ENCODE assay signal across 27 cellular contexts in genomic region chr6:169495601-169496000, GRCh38.
DNase-seq lines count a peak whose midpoint lies in the region; ATAC-seq and TF ChIP-seq lines count a peak whose summit lies in the region.
"Had no signal": no experiment of that assay in that cellular context is flagged by ENCODE, and none has a peak within 500 bp of the region (broad histone marks: within the 10 kb centered on the region; RNA-seq: fewer than 3 reads in every experiment).

No MANE protein-coding gene starts in this region.

- H3K27me3 ChIP-seq in GM23248 (replicated peaks; ENCODE audit: insufficient read depth) (no peaks in the 10 kb centered on the region), MM.1S (replicated peaks; ENCODE audit: insufficient read depth, low read length) (no peaks in the 10 kb centered on the region), left lung (no peaks in the 10 kb centered on the region)
- H3K27me3 ChIP-seq: gastrocnemius medialis, ovary had no signal

- H3K9me2 ChIP-seq in GM23248 (ENCODE audit: insufficient read depth) (no peaks in the 10 kb centered on the region), MM.1S (replicated peaks; ENCODE audit: insufficient read depth, low read length) (no peaks in the 10 kb centered on the region)

- peaks cover 19% of the 10 kb centered on the region for H3F3A ChIP-seq in GM23248 (ENCODE audit: insufficient read depth)
- H3F3A ChIP-seq in MM.1S (ENCODE audit: insufficient read depth, low read length): no peaks in the 10 kb centered on the region

- H4K20me1 ChIP-seq in GM23248 (ENCODE audit: insufficient read depth) (no peaks in the 10 kb centered on the region), MM.1S (ENCODE audit: insufficient read depth, low read length) (no peaks in the 10 kb centered on the region)

- H3K4me2 ChIP-seq in GM23248 (ENCODE audit: unreplicated experiment) (peak overlapping the region; percentile 64), MM.1S (ENCODE audit: low read depth, low read length) (no peak overlapping the region)

- H3K36me3 ChIP-seq in GM23248 (ENCODE audit: low read depth): no peaks in the 10 kb centered on the region
- no peaks in the 10 kb centered on the region for H3K36me3 ChIP-seq in MM.1S (replicated peaks; ENCODE audit: insufficient read depth, low read length)
- H3K36me3 ChIP-seq in left lung: no peaks in the 10 kb centered on the region
- H3K36me3 ChIP-seq: gastrocnemius medialis, ovary, WERI-Rb-1 had no signal

- ATAC-seq in left lung: no peak
- ATAC-seq: gastrocnemius medialis; left ventricle myocardium superior; natural killer cell treated with Interleukin-12 subunit alpha and Interleukin-12 subunit beta and Interleukin-15 and Interleukin-18, amount 100 ng/mL, for 72 hours; right cardiac atrium had no signal

- H3K4me3 ChIP-seq in GM23248: no peak overlapping the region
- no peak overlapping the region for H3K4me3 ChIP-seq in fibroblast of pulmonary artery (replicated peaks; ENCODE audit: low read depth, low read length)
- H3K4me3 ChIP-seq in MM.1S (ENCODE audit: low read length): no peak overlapping the region
- H3K4me3 ChIP-seq in left lung: no peak overlapping the region
- H3K4me3 ChIP-seq: gastrocnemius medialis, ovary had no signal

- H3K79me2 ChIP-seq in GM23248 (ENCODE audit: insufficient read depth) (no peaks in the 10 kb centered on the region), MM.1S (ENCODE audit: low read length) (no peaks in the 10 kb centered on the region)

- H3K9me3 ChIP-seq in GM23248 (ENCODE audit: low read depth): no peaks in the 10 kb centered on the region
- no peaks in the 10 kb centered on the region for H3K9me3 ChIP-seq in MM.1S (replicated peaks; ENCODE audit: insufficient read depth, low read length)
- H3K9me3 ChIP-seq in left lung: peaks cover 0 to 3% of the 10 kb centered on the region in 2 donors
- H3K9me3 ChIP-seq: gastrocnemius medialis, ovary had no signal

- no peak overlapping the region for H3K9ac ChIP-seq in GM23248
- no peak overlapping the region for H3K9ac ChIP-seq in MM.1S (ENCODE audit: low read length)

- H3K27ac ChIP-seq in GM23248 (no peak overlapping the region), MM.1S (ENCODE audit: low read length) (no peak overlapping the region), left lung (no peak overlapping the region)
- H3K27ac ChIP-seq: gastrocnemius medialis, ovary, WERI-Rb-1 had no signal

- TF ChIP-seq CTCF in fibroblast of pulmonary artery (IDR thresholded peaks at IDR 0.05; ENCODE audit: low read length, missing control alignments): no peak
- TF ChIP-seq CTCF in MM.1S (IDR thresholded peaks at IDR 0.05; ENCODE audit: low read length): no peak
- no peak for TF ChIP-seq CTCF in left lung (IDR thresholded peaks at IDR 0.05)

- H2AFZ ChIP-seq in GM23248: no peak overlapping the region
- no peak overlapping the region for H2AFZ ChIP-seq in MM.1S (ENCODE audit: low read length)

- intact Hi-C loops in left lung (cut with DNase I): no loop called here

- H3K4me1 ChIP-seq in GM23248 (ENCODE audit: insufficient read depth) (peaks cover 16% of the 10 kb centered on the region), MM.1S (ENCODE audit: low read length) (no peaks in the 10 kb centered on the region), left lung (no peaks in the 10 kb centered on the region)
- H3K4me1 ChIP-seq: gastrocnemius medialis had no signal

- in situ Hi-C loops in GM23248 (cut with MboI): no loop called here

- DNase-seq in GM23248 (peak; percentile 69), amniotic epithelial cell (ENCODE audit: low read depth) (peak; percentile 21), fibroblast of pulmonary artery (ENCODE audit: low read depth) (peak; percentile 56), MM.1S (no peak), NCI-H1417 (lab: John Stamatoyannopoulos, UW) (no peak), left lung (no peak), SK-N-DZ (ENCODE audit: low spot score) (no peak)
- DNase-seq: activated CD4-positive, alpha-beta T cell treated with anti-CD3 and anti-CD28 coated beads, Interleukin-2, amount 10 ng/mL, durations not matched to agents 24 days and 14 days; activated naive CD4-positive, alpha-beta T cell treated with anti-CD3 and anti-CD28 coated beads, Interleukin-2, amount 10 ng/mL, durations not matched to agents 7 days and 5 days; AML-193; anterior cingulate cortex; CD8-positive, alpha-beta memory T cell; DMS153; gastrocnemius medialis; GDM1; hypothalamus; left ventricle myocardium superior; NCI-H1092; NCI-H1930; NCI-H774; ovary; right cardiac atrium; stimulated activated CD4-positive, alpha-beta T cell treated with anti-CD3 and anti-CD28 coated beads, Interleukin-4, amount 100 ng/mL, for 24 hours; stimulated activated naive CD4-positive, alpha-beta T cell; T-helper 9 cell; WERI-Rb-1 had no signal

Comparison
In these comparisons a context has a peak if more than half of its experiments do, and no peak if none do; other contexts are left out.
1. DNase-seq: peak in GM23248 (single experiment), amniotic epithelial cell (single experiment) and fibroblast of pulmonary artery (single experiment); none in MM.1S (single experiment), NCI-H1417 (0 of 3), left lung (0 of 2) and SK-N-DZ (single experiment).